In the genomic region with DNA sequence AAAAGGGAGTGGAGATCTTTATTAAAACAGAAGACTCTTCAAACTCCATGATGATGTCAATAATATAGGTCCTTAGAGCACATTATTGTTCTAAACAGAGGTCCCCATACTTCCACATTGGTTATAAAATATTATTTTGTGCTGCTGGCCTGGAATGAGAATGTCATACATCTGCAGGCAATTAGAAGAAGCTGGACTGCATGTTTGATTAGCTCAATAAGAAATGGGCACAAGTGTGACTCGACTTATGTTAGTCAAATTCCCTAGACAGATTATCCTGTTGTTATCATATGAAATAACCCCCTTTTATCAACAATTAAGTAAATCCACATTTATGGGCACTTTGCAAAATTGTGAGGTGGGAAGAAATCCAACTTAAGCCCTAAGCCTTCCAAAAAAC, we compare ENCODE assay signal across 27 cellular contexts. TPM values are rescaled to one million over a fixed set of nuclear protein-coding genes. Genes with fewer than 3 reads are reported as not detected.
"Had no signal": no experiment of that assay in that cellular context is flagged by ENCODE, and none has a peak within 500 bp of the region (broad histone marks: within the 10 kb centered on the region; RNA-seq: fewer than 3 reads in every experiment).

No MANE protein-coding gene starts in this region.

- H3K27me3 Mint-ChIP-seq: natural killer cell treated with Interleukin-12 subunit alpha and Interleukin-12 subunit beta and Interleukin-15 and Interleukin-18, amount 100 ng/mL, for 72 hours; type B pancreatic cell had no signal

- H3K9me3 ChIP-seq: gastrocnemius medialis, mucosa of descending colon, neutrophil, prostate gland, right atrium auricular region, stomach, tibial artery had no signal

- H3K9ac ChIP-seq: parathyroid adenoma had no signal

- H3K27ac Mint-ChIP-seq: mesothelial cell of epicardium; naive B cell; natural killer cell treated with Interleukin-12 subunit alpha and Interleukin-12 subunit beta and Interleukin-15 and Interleukin-18, amount 100 ng/mL, for 72 hours; stimulated activated effector memory CD8-positive, alpha-beta T cell treated with anti-CD3 and anti-CD28 coated beads, Interleukin-12 subunit alpha, Interleukin-12 subunit beta, amount 100 ng/mL, for 72 hours; type B pancreatic cell had no signal

- H2AFZ ChIP-seq: parathyroid adenoma had no signal

- DNase-seq: cerebellar nuclear complex; dorsolateral prefrontal cortex; effector CD4-positive, alpha-beta T cell; gastrocnemius medialis; head of caudate nucleus; kidney; mucosa of descending colon; naive B cell; stimulated activated CD4-positive, alpha-beta T cell treated with anti-CD3 and anti-CD28 coated beads, Interleukin-2, amount 100 ng/mL, for 24 hours; stimulated activated CD4-positive, alpha-beta T cell treated with anti-CD3 and anti-CD28 coated beads, Interleukin-4, amount 100 ng/mL, for 24 hours; stimulated activated naive CD4-positive, alpha-beta T cell treated with Interleukin-2 at 50 U/mL for 16 hours; stomach; tibial artery had no signal

- ATAC-seq: esophagus mucosa; gastrocnemius medialis; left lobe of liver; mucosa of descending colon; natural killer cell treated with Interleukin-12 subunit alpha and Interleukin-12 subunit beta and Interleukin-15 and Interleukin-18, amount 100 ng/mL, for 72 hours; sciatic nerve; stimulated activated effector memory CD8-positive, alpha-beta T cell treated with anti-CD3 and anti-CD28 coated beads, Interleukin-12 subunit alpha, Interleukin-12 subunit beta, amount 100 ng/mL, for 72 hours had no signal

- H3K4me3 ChIP-seq: gastrocnemius medialis, lung, mucosa of descending colon, prostate gland, right atrium auricular region, stomach, tibial artery had no signal

- H3K27ac ChIP-seq: dorsolateral prefrontal cortex, epithelial cell of prostate, gastrocnemius medialis, neutrophil, parathyroid adenoma, prostate gland, right atrium auricular region, stomach had no signal

- H3K79me2 ChIP-seq: parathyroid adenoma had no signal

- H3K4me1 ChIP-seq: gastrocnemius medialis, parathyroid adenoma, prostate gland, right atrium auricular region, stomach had no signal

- H3K4me3 Mint-ChIP-seq: mesothelial cell of epicardium; naive B cell; natural killer cell treated with Interleukin-12 subunit alpha and Interleukin-12 subunit beta and Interleukin-15 and Interleukin-18, amount 100 ng/mL, for 72 hours; neural crest cell; stimulated activated effector memory CD8-positive, alpha-beta T cell treated with anti-CD3 and anti-CD28 coated beads, Interleukin-12 subunit alpha, Interleukin-12 subunit beta, amount 100 ng/mL, for 72 hours; type B pancreatic cell had no signal

- H3K36me3 ChIP-seq: gastrocnemius medialis, neutrophil, prostate gland had no signal

- H3K27me3 ChIP-seq: gastrocnemius medialis, neutrophil, right atrium auricular region, stomach, tibial artery had no signal

- H3K36me3 Mint-ChIP-seq: naive B cell; natural killer cell treated with Interleukin-12 subunit alpha and Interleukin-12 subunit beta and Interleukin-15 and Interleukin-18, amount 100 ng/mL, for 72 hours; stimulated activated effector memory CD8-positive, alpha-beta T cell treated with anti-CD3 and anti-CD28 coated beads, Interleukin-12 subunit alpha, Interleukin-12 subunit beta, amount 100 ng/mL, for 72 hours had no signal

- H3K9me3 Mint-ChIP-seq: mesothelial cell of epicardium; naive B cell; natural killer cell treated with Interleukin-12 subunit alpha and Interleukin-12 subunit beta and Interleukin-15 and Interleukin-18, amount 100 ng/mL, for 72 hours; neural crest cell; stimulated activated effector memory CD8-positive, alpha-beta T cell treated with anti-CD3 and anti-CD28 coated beads, Interleukin-12 subunit alpha, Interleukin-12 subunit beta, amount 100 ng/mL, for 72 hours; type B pancreatic cell had no signal

- H3K4me1 Mint-ChIP-seq: mesothelial cell of epicardium; naive B cell; neural crest cell; stimulated activated effector memory CD8-positive, alpha-beta T cell treated with anti-CD3 and anti-CD28 coated beads, Interleukin-12 subunit alpha, Interleukin-12 subunit beta, amount 100 ng/mL, for 72 hours had no signal

RNA-seq across cellular contexts. Expression of a gene that starts 8.8 kb away (rescaled TPM):
- total RNA-seq: natural killer cell treated with Interleukin-12 subunit alpha and Interleukin-12 subunit beta and Interleukin-15 and Interleukin-18, amount 100 ng/mL, for 72 hours had no signal
